Comparison of ENCODE assay signal across 19 cellular contexts in genomic region chr3:34567266-34567665, GRCh38.
DNase-seq lines count a peak whose midpoint lies in the region; ATAC-seq and TF ChIP-seq lines count a peak whose summit lies in the region.
"Had no signal": no experiment of that assay in that cellular context is flagged by ENCODE, and none has a peak within 500 bp of the region (broad histone marks: within the 10 kb centered on the region; RNA-seq: fewer than 3 reads in every experiment).

No MANE protein-coding gene starts in this region.

- H3K27ac ChIP-seq in ascending aorta: peak overlapping the region; percentile 33 to 44
- peak overlapping the region in 1 of 12 donors; percentile 2 for H3K27ac ChIP-seq in heart left ventricle
- H3K27ac ChIP-seq in right atrium auricular region: peak overlapping the region; percentile 5 to 72
- no peak overlapping the region for H3K27ac ChIP-seq in foreskin keratinocyte
- H3K27ac ChIP-seq: BLaER1 treated with 17β-estradiol and CSF1 and Interleukin-3, amounts not matched to agents 10 nM and 100 nM; GM23248; HL-60 had no signal

- peaks cover 0 to 4% of the 10 kb centered on the region in 2 donors for H3K9me3 ChIP-seq in ascending aorta
- H3K9me3 ChIP-seq in heart left ventricle: peaks cover 0 to 39% (median 0%) of the 10 kb centered on the region in 12 donors
- H3K9me3 ChIP-seq in right atrium auricular region: peaks cover 0 to 31% of the 10 kb centered on the region in 2 donors

- no peaks in the 10 kb centered on the region for H3K27me3 ChIP-seq in ascending aorta
- no peaks in the 10 kb centered on the region for H3K27me3 ChIP-seq in heart left ventricle
- H3K27me3 ChIP-seq in right atrium auricular region: no peaks in the 10 kb centered on the region
- no peaks in the 10 kb centered on the region for H3K27me3 ChIP-seq in foreskin keratinocyte
- H3K27me3 ChIP-seq: BLaER1 treated with 17β-estradiol and CSF1 and Interleukin-3, amounts not matched to agents 10 nM and 100 nM had no signal

- TF ChIP-seq CTCF in ascending aorta (IDR thresholded peaks at IDR 0.05): no peak
- TF ChIP-seq CTCF in heart left ventricle (IDR thresholded peaks at IDR 0.05): no peak
- no peak for TF ChIP-seq CTCF in right atrium auricular region (IDR thresholded peaks at IDR 0.05)
- no peak for TF ChIP-seq CTCF in foreskin keratinocyte (conservative IDR thresholded peaks at IDR 0.05)

- in situ Hi-C loops in G401 (cut with HindIII; ENCODE audit: low sequenced_read_pairs): no loop called here

- H3K36me3 ChIP-seq in ascending aorta: no peaks in the 10 kb centered on the region
- no peaks in the 10 kb centered on the region for H3K36me3 ChIP-seq in heart left ventricle
- H3K36me3 ChIP-seq in right atrium auricular region: no peaks in the 10 kb centered on the region
- H3K36me3 ChIP-seq: BLaER1 treated with 17β-estradiol and CSF1 and Interleukin-3, amounts not matched to agents 10 nM and 100 nM had no signal

- TF ChIP-seq POLR2A in heart left ventricle (IDR thresholded peaks at IDR 0.05): no peak

- intact Hi-C loops in ascending aorta (cut with DNase I): no loop called here
- intact Hi-C loops in heart left ventricle (cut with DNase I): no loop called here

- ATAC-seq in heart left ventricle (peak in 3 of 4 donors; percentile 38 to 64 (median 47)), foreskin keratinocyte (no peak), HG02610 (IDR thresholded peaks at IDR 0.05; ENCODE audit: unreplicated experiment) (no peak)

- WGBS in heart left ventricle, 4 donors: 21 to 31% (median 26%) methylated on average over 1 of the region's 1 CpG

- DNase-seq in G401 (ENCODE audit: low spot score) (peak; percentile 53), ascending aorta (ENCODE audit: low spot score in 2 of 2) (no peak), heart left ventricle (no peak), right atrium auricular region (ENCODE audit: low spot score) (no peak), foreskin keratinocyte (no peak)
- DNase-seq in effector CD4-positive, alpha-beta T cell: no peak
- DNase-seq: 8988T; CD4-positive, CD25-positive, alpha-beta regulatory T cell; CD8-positive, alpha-beta memory T cell; COR-L47; DMS 273 treated with DMSO at 0.1 percent for 48 hours; DMS53; DND-41; EL; GM23248; HCEC 1CT had no signal

- H3K4me3 ChIP-seq in ascending aorta (no peak overlapping the region), heart left ventricle (no peak overlapping the region), right atrium auricular region (no peak overlapping the region)
- H3K4me3 ChIP-seq: BLaER1 treated with 17β-estradiol and CSF1 and Interleukin-3, amounts not matched to agents 10 nM and 100 nM; GM23248 had no signal

- H3K4me1 ChIP-seq in ascending aorta (peaks cover 0 to 4% of the 10 kb centered on the region in 2 donors), heart left ventricle (peaks cover 0 to 5% (median 0%) of the 10 kb centered on the region in 12 donors), right atrium auricular region (peaks cover 0 to 18% of the 10 kb centered on the region in 2 donors), foreskin keratinocyte (no peaks in the 10 kb centered on the region)
- H3K4me1 ChIP-seq: BLaER1 treated with 17β-estradiol and CSF1 and Interleukin-3, amounts not matched to agents 10 nM and 100 nM had no signal

Comparison
In these comparisons a context has a peak if more than half of its experiments do, and no peak if none do; other contexts are left out.
1. ATAC-seq: peak in heart left ventricle (3 of 4); none in foreskin keratinocyte (single experiment) and HG02610 (single experiment).